ENCODE assay signal across 12 cellular contexts in the genomic region with DNA sequence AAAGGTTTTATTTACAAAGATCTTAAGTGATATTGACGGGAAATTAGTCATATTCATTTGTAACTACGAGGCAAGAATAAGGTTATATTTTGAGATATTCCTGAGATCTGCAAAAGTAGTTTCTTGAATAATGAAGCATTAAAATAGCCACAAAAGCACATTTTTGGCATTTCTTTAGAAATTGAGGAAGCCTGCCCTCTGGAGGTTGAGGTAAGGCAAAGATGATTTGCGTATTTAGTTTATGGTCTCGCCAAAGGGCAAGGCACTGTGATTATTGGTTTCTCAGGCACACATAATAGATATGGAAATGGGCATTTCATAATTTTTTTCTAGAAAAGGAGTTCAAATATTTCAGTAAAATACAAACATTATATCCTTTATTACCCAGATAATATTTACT.
DNase-seq lines count a peak whose midpoint lies in the region; ATAC-seq and TF ChIP-seq lines count a peak whose summit lies in the region.
"Had no signal": no experiment of that assay in that cellular context is flagged by ENCODE, and none has a peak within 500 bp of the region (broad histone marks: within the 10 kb centered on the region; RNA-seq: fewer than 3 reads in every experiment).

No MANE protein-coding gene starts in this region.

- TF ChIP-seq CTCF in LNCaP clone FGC (IDR thresholded peaks at IDR 0.05; ENCODE audit: control insufficient read depth, extremely low read depth, insufficient read depth), result peak; percentile 54
- 0 out of 2 replicates have a peak, but pooled peaks have one; percentile 26 for TF ChIP-seq CTCF in WTC11 (IDR thresholded peaks at IDR 0.05)
- peak; percentile 59 for TF ChIP-seq CTCF in neural crest cell (conservative IDR thresholded peaks at IDR 0.05)
- TF ChIP-seq CTCF in gastrocnemius medialis (IDR thresholded peaks at IDR 0.05 in 4 of 5, conservative IDR thresholded peaks at IDR 0.05 in 1 of 5), result no peak

- CTCF ChIA-PET in WTC11 (lab: Charles Lee), result no interaction called here

- H3K9me3 Mint-ChIP-seq in WTC11, result peaks cover 27% of the 10 kb centered on the region
- H3K9me3 Mint-ChIP-seq in neural crest cell, result peaks cover 8% of the 10 kb centered on the region

- H3K27me3 Mint-ChIP-seq in WTC11 (ENCODE audit: low read depth) (no peaks in the 10 kb centered on the region), neural crest cell (ENCODE audit: low read depth) (no peaks in the 10 kb centered on the region)

- H3K4me1 Mint-ChIP-seq in WTC11, result no peaks in the 10 kb centered on the region; the same call in 1 of the 2 replicates
- no peaks in the 10 kb centered on the region for H3K4me1 Mint-ChIP-seq in neural crest cell

- in situ Hi-C loops in gastrocnemius medialis (cut with MboI; ENCODE audit: low sequenced_read_pairs in 4 of 4), result no loop called here

- H3K36me3 Mint-ChIP-seq in WTC11 (peaks cover 15% of the 10 kb centered on the region), neural crest cell (ENCODE audit: low read depth) (no peaks in the 10 kb centered on the region)

- H3K4me3 Mint-ChIP-seq in WTC11, result no peak overlapping the region
- no peak overlapping the region for H3K4me3 Mint-ChIP-seq in neural crest cell

- no peaks in the 10 kb centered on the region for H3K9me3 ChIP-seq in gastrocnemius medialis

- H3K27me3 ChIP-seq in gastrocnemius medialis, result no peaks in the 10 kb centered on the region
- H3K27me3 ChIP-seq: esophagus muscularis mucosa, heart right ventricle had no signal

- H3K36me3 ChIP-seq in gastrocnemius medialis, result no peaks in the 10 kb centered on the region
- H3K36me3 ChIP-seq: esophagus muscularis mucosa, heart right ventricle had no signal

- H3K4me1 ChIP-seq in gastrocnemius medialis, result no peaks in the 10 kb centered on the region
- H3K4me1 ChIP-seq: esophagus muscularis mucosa, heart right ventricle had no signal

- no peak overlapping the region for H3K27ac ChIP-seq in gastrocnemius medialis
- H3K27ac ChIP-seq: esophagus muscularis mucosa, heart right ventricle had no signal

- no peak for TF ChIP-seq POLR2A in gastrocnemius medialis (IDR thresholded peaks at IDR 0.05)

- ATAC-seq in WTC11, result no peak
- ATAC-seq in gastrocnemius medialis, result no peak
- no peak for ATAC-seq in HG03095 (IDR thresholded peaks at IDR 0.05; ENCODE audit: unreplicated experiment)
- ATAC-seq: heart right ventricle, left cardiac atrium had no signal

- H3K27ac Mint-ChIP-seq in WTC11, result no peak overlapping the region
- H3K27ac Mint-ChIP-seq in neural crest cell (ENCODE audit: unreplicated experiment), result no peak overlapping the region

- intact Hi-C loops in gastrocnemius medialis (cut with DNase I; ENCODE audit: low total_unique reads), result no loop called here

- POLR2A ChIA-PET in WTC11 (lab: Charles Lee), result no interaction called here

- DNase-seq in ELR (ENCODE audit: low read depth) (peak; percentile 1), LNCaP clone FGC (ENCODE audit: low read depth) (no peak), WTC11 (ENCODE audit: low spot score) (no peak), neural crest cell (ENCODE audit: low read depth, low spot score) (no peak), gastrocnemius medialis (no peak), AG08396 (ENCODE audit: low spot score) (no peak)
- DNase-seq: activated gamma-delta T cell treated with Interleukin-2 at 50 U/mL for 16 hours, cortex of kidney, heart right ventricle, left cardiac atrium had no signal

- no peak overlapping the region for H3K4me3 ChIP-seq in LNCaP clone FGC (ENCODE audit: low read depth, low read length)
- no peak overlapping the region for H3K4me3 ChIP-seq in gastrocnemius medialis
- H3K4me3 ChIP-seq: esophagus muscularis mucosa, heart right ventricle had no signal

TF ChIP-seq in WTC11, 78 proteins besides CTCF, POLR2A, EP300 and RAD21:
- TF ChIP-seq ZNF121 (CRISPR knock-in tag; IDR thresholded peaks at IDR 0.05) (no peak), E2F4 (CRISPR knock-in tag; IDR thresholded peaks at IDR 0.05; ENCODE audit: borderline replicate concordance, low read depth) (no peak), NR3C1 (CRISPR knock-in tag; conservative IDR thresholded peaks at IDR 0.05; ENCODE audit: low read depth) (no peak), ZNF396 (CRISPR knock-in tag; IDR thresholded peaks at IDR 0.05; ENCODE audit: borderline replicate concordance) (no peak)

Comparison
In these comparisons a context has a peak if more than half of its experiments do, and no peak if none do; other contexts are left out.
1. CTCF ChIP-seq: peak in LNCaP clone FGC (single experiment), WTC11 (single experiment) and neural crest cell (single experiment); none in gastrocnemius medialis (0 of 5).